ENCODE assay signal across 8 cellular contexts in the genomic region with DNA sequence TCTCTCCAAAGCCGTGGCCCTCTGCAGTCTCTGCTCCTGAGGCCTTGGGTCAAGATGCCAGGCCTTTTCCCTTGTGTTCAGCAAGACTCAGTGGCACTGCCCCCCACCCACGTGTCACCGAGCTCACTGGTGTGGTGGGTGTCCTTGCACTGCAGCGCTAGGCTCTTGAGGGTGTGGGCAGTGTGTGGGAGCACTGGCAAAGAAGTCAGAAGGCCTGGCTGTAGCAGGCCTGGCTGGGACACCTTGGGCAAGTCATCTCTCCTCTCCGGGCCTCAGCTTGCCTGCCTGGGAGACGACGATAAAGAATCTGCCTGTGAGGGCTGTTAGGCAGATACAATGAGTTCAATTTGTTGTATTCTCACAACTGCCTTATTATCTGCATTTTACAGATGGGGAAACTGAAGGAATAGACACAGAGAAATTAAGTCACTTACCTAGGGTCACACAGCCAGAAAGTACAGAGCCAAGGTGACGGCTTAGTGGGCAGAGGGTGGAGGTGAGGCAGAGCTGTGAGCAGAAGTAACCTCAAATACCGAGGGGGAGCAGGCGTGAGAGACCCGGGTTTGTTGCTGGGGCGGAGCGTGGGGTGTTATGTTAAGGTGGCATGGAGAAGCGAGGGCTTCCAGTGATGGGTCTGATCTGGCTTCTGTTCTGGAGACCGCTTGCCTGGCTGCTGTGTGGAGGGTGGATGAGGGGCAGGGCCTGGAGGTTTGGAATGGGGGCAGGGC.
DNase-seq lines count a peak whose midpoint lies in the region; ATAC-seq, FAIRE-seq and TF ChIP-seq lines count a peak whose summit lies in the region.

No MANE protein-coding gene starts in this region.

- H3K9ac ChIP-seq in rectal smooth muscle tissue (ENCODE audit: low read length), result no peak overlapping the region

- TF ChIP-seq CTCF in DOHH2 (IDR thresholded peaks at IDR 0.05; ENCODE audit: low read depth, low read length, poor library complexity, severe bottlenecking) (no peak), WI38 (IDR thresholded peaks at IDR 0.05; ENCODE audit: low read depth, low read length) (no peak), epithelial cell of esophagus (IDR thresholded peaks at IDR 0.05; ENCODE audit: insufficient read depth, low read depth, low read length, missing control alignments) (no peak), GM13977 (IDR thresholded peaks at IDR 0.05; ENCODE audit: extremely low read depth, insufficient read depth, missing control alignments) (no peak)

- in situ Hi-C loops in GM13977 (cut with MboI; ENCODE audit: low pct_unique_long_range_greater_than_20kb, low sequenced_read_pairs, unreplicated experiment), result no loop called here

- no peaks in the 10 kb centered on the region for H3K36me3 ChIP-seq in DOHH2 (ENCODE audit: control insufficient read depth, low read length)
- peaks cover 3% of the 10 kb centered on the region for H3K36me3 ChIP-seq in rectal smooth muscle tissue (ENCODE audit: control insufficient read depth, insufficient read depth, low read length)

- no peak for TF ChIP-seq POLR2A in H54 (IDR thresholded peaks at IDR 0.05; ENCODE audit: low read depth, low read length)

- H3K4me1 ChIP-seq in DOHH2 (ENCODE audit: control insufficient read depth, low read length) (peaks cover 25% of the 10 kb centered on the region), rectal smooth muscle tissue (ENCODE audit: control insufficient read depth, insufficient read depth, low read length) (peaks cover 6% of the 10 kb centered on the region)

- H3F3A ChIP-seq in DOHH2 (ENCODE audit: control insufficient read depth, insufficient read depth), result no peaks in the 10 kb centered on the region

- H3K4me3 ChIP-seq in DOHH2 (ENCODE audit: low read length) (no peak overlapping the region; the same call in 1 of the 2 replicates), WI38 (ENCODE audit: low read depth, low read length) (peak overlapping the region; percentile 84), epithelial cell of esophagus (ENCODE audit: low read length) (peak overlapping the region; percentile 69), rectal smooth muscle tissue (ENCODE audit: low read length) (peak overlapping the region; percentile 85)

- H3K4me2 ChIP-seq in DOHH2 (ENCODE audit: low read length), result peak overlapping the region; percentile 93

- H3K79me2 ChIP-seq in DOHH2 (ENCODE audit: control insufficient read depth, low read length), result no peaks in the 10 kb centered on the region

- no peaks in the 10 kb centered on the region for H3K9me2 ChIP-seq in DOHH2 (replicated peaks; ENCODE audit: control insufficient read depth, low read length)

- no peak for DNase-seq in epithelial cell of esophagus (ENCODE audit: low read depth)
- no peak for DNase-seq in H54 (ENCODE audit: insufficient read length, low spot score)
- DNase-seq in anterior cingulate cortex (lab: John Stamatoyannopoulos, UW), result no peak
- DNase-seq in GM13977 (ENCODE audit: low spot score), result no peak

- ATAC-seq in GM21360 (IDR thresholded peaks at IDR 0.05; ENCODE audit: unreplicated experiment), result no peak

- no peak for FAIRE-seq in H54 (lab: Jason Lieb, UNC)

- H3K27ac ChIP-seq in DOHH2 (ENCODE audit: low read depth, low read length) (no peak overlapping the region), rectal smooth muscle tissue (ENCODE audit: low read depth, low read length) (no peak overlapping the region)

- H4K20me1 ChIP-seq in DOHH2 (ENCODE audit: control insufficient read depth, insufficient read depth, low read depth, low read length), result no peaks in the 10 kb centered on the region; the same call in 1 of the 2 replicates

- no peaks in the 10 kb centered on the region for H3K27me3 ChIP-seq in DOHH2 (ENCODE audit: control insufficient read depth, low read length)
- no peaks in the 10 kb centered on the region for H3K27me3 ChIP-seq in rectal smooth muscle tissue (ENCODE audit: control insufficient read depth, insufficient read depth, low read length)

- H3K9me3 ChIP-seq in DOHH2 (ENCODE audit: control insufficient read depth, insufficient read depth, low read length), result no peaks in the 10 kb centered on the region
